Comparison of ENCODE assay signal across 1 cellular context in genomic region chr21:37032877-37033471, GRCh38.
A peak's percentile ranks its signal among the peaks of the same experiment; 100 is the strongest.
TF ChIP-seq lines count a peak whose summit lies in the region.

No MANE protein-coding gene starts in this region.

TF ChIP-seq in K562, 482 proteins besides CTCF, POLR2A, EP300 and RAD21 (continued from another document):
- no peak for TF ChIP-seq PBX2 (CRISPR knock-in tag; IDR thresholded peaks at IDR 0.05; ENCODE audit: low read depth)
- TF ChIP-seq PBX2 (tag; conservative IDR thresholded peaks at IDR 0.05; ENCODE audit: low read depth) = no peak
- no peak for TF ChIP-seq ZBTB49 (CRISPR knock-in tag; IDR thresholded peaks at IDR 0.05; ENCODE audit: borderline replicate concordance)
- no peak for TF ChIP-seq CBFA2T2 (conservative IDR thresholded peaks at IDR 0.05)
- no peak for TF ChIP-seq TRIM24 (IDR thresholded peaks at IDR 0.05)
- no peak for TF ChIP-seq SIX5 (IDR thresholded peaks at IDR 0.05; ENCODE audit: borderline replicate concordance in 1 of 2, insufficient read depth in 1 of 2, low read depth in 1 of 2, low read length in 2 of 2)
- TF ChIP-seq BDP1 (IDR thresholded peaks at IDR 0.05; ENCODE audit: insufficient read depth, insufficient read length) = no peak
- no peak for TF ChIP-seq ZNF696 (CRISPR knock-in tag; conservative IDR thresholded peaks at IDR 0.05)
- TF ChIP-seq RBM22 (IDR thresholded peaks at IDR 0.05; ENCODE audit: low read depth, low read length, poor library complexity, severe bottlenecking) = no peak
- no peak for TF ChIP-seq MAZ (CRISPR knock-in tag; conservative IDR thresholded peaks at IDR 0.05 in 1 of 2, IDR thresholded peaks at IDR 0.05 in 1 of 2)
- no peak for TF ChIP-seq ETS2 (tag; IDR thresholded peaks at IDR 0.05; ENCODE audit: borderline replicate concordance, poor library complexity, severe bottlenecking)
- TF ChIP-seq ELF4 (CRISPR knock-in tag; IDR thresholded peaks at IDR 0.05) = no peak
- TF ChIP-seq SREBF2 (CRISPR knock-in tag; IDR thresholded peaks at IDR 0.05) = no peak
- TF ChIP-seq CEBPB (tag; IDR thresholded peaks at IDR 0.05) = peak; percentile 21; the same call in 1 of the 2 replicates
- no peak for TF ChIP-seq ZEB2 (IDR thresholded peaks at IDR 0.05)
- no peak for TF ChIP-seq BCOR (IDR thresholded peaks at IDR 0.05)
- no peak for TF ChIP-seq SUPT5H (IDR thresholded peaks at IDR 0.05)
- TF ChIP-seq PRMT5 (CRISPR knock-in tag; IDR thresholded peaks at IDR 0.05) = no peak
- TF ChIP-seq ZZZ3 (IDR thresholded peaks at IDR 0.05) = no peak
- TF ChIP-seq FOXJ2 (tag; IDR thresholded peaks at IDR 0.05) = no peak
- TF ChIP-seq TARDBP (IDR thresholded peaks at IDR 0.05) = no peak
- TF ChIP-seq ARID3A (IDR thresholded peaks at IDR 0.05; ENCODE audit: borderline replicate concordance, low read depth, low read length) = no peak
- no peak for TF ChIP-seq TFE3 (CRISPR knock-in tag; IDR thresholded peaks at IDR 0.05)
- TF ChIP-seq JUND (IDR thresholded peaks at IDR 0.05; ENCODE audit: borderline replicate concordance, low read depth, low read length) = peak; percentile 42; the same call in 1 of the 2 replicates
- TF ChIP-seq JUND (tag; IDR thresholded peaks at IDR 0.05; ENCODE audit: borderline replicate concordance, low read depth, low read length) = 0 out of 3 replicates have a peak, but pooled peaks have one; percentile 25
- no peak for TF ChIP-seq NEUROD1 (IDR thresholded peaks at IDR 0.05; ENCODE audit: borderline replicate concordance, low read depth, low read length, partially characterized antibody)
- no peak for TF ChIP-seq U2AF1 (optimal IDR thresholded peaks at IDR 0.05; ENCODE audit: low read depth, low read length)
- no peak for TF ChIP-seq MTA1 (IDR thresholded peaks at IDR 0.05; ENCODE audit: borderline replicate concordance)
- no peak for TF ChIP-seq SMAD4 (CRISPR knock-in tag; conservative IDR thresholded peaks at IDR 0.05)
- no peak for TF ChIP-seq SNIP1 (IDR thresholded peaks at IDR 0.05; ENCODE audit: low read depth)
- TF ChIP-seq ZNF518B (CRISPR knock-in tag; IDR thresholded peaks at IDR 0.05) = no peak
- TF ChIP-seq SMARCA4 (IDR thresholded peaks at IDR 0.05) = no peak
- no peak for TF ChIP-seq CHCHD3 (CRISPR knock-in tag; IDR thresholded peaks at IDR 0.05)
- peak; percentile 73 for TF ChIP-seq MEIS2 (IDR thresholded peaks at IDR 0.05; ENCODE audit: partially characterized antibody)
- no peak for TF ChIP-seq GABPB2 (CRISPR knock-in tag; conservative IDR thresholded peaks at IDR 0.05)
- TF ChIP-seq RBFOX2 (IDR thresholded peaks at IDR 0.05; ENCODE audit: low read depth, low read length) = no peak
- TF ChIP-seq POLR3A (IDR thresholded peaks at IDR 0.05; ENCODE audit: borderline replicate concordance, extremely low read depth, insufficient read depth, insufficient read length) = no peak
- TF ChIP-seq MEF2D (tag; conservative IDR thresholded peaks at IDR 0.05; ENCODE audit: low read depth) = no peak
- no peak for TF ChIP-seq SOX6 (IDR thresholded peaks at IDR 0.05)
- TF ChIP-seq RBM39 (optimal IDR thresholded peaks at IDR 0.05; ENCODE audit: low read depth, low read length) = no peak
- no peak for TF ChIP-seq CEBPG (CRISPR knock-in tag; IDR thresholded peaks at IDR 0.05)
- peak; percentile 64 to 75 for TF ChIP-seq CEBPG (tag; conservative IDR thresholded peaks at IDR 0.05 in 1 of 2, IDR thresholded peaks at IDR 0.05 in 1 of 2)
- no peak for TF ChIP-seq MITF (IDR thresholded peaks at IDR 0.05)
- no peak for TF ChIP-seq ZNF511 (CRISPR knock-in tag; IDR thresholded peaks at IDR 0.05)
- TF ChIP-seq NFIC (IDR thresholded peaks at IDR 0.05) = no peak
- TF ChIP-seq ATF3 (IDR thresholded peaks at IDR 0.05) = peak; percentile 71
- TF ChIP-seq ATF3 (CRISPR knock-in tag; conservative IDR thresholded peaks at IDR 0.05) = no peak
- peak; percentile 78 for TF ChIP-seq FOSL1 (tag; conservative IDR thresholded peaks at IDR 0.05)
